10 cellular contexts compared by ENCODE assay signal in genomic region chr20:50804453-50805348, GRCh38. TPM values are rescaled to one million over a fixed set of nuclear protein-coding genes. Genes with fewer than 3 reads are reported as not detected.
DNase-seq lines count a peak whose midpoint lies in the region; ATAC-seq and TF ChIP-seq lines count a peak whose summit lies in the region.
"Had no signal": no experiment of that assay in that cellular context is flagged by ENCODE, and none has a peak within 500 bp of the region (broad histone marks: within the 10 kb centered on the region; RNA-seq: fewer than 3 reads in every experiment).

No MANE protein-coding gene starts in this region.

- peak overlapping the region; percentile 29 for H3K27ac Mint-ChIP-seq in activated T-helper 2 cell treated with anti-CD3 and anti-CD28 coated beads, Interferon-gamma antibody, Interleukin-2, Interleukin-4, amounts not matched to agents 10 μg/mL and 5 μg/mL and 100 μg/mL, durations not matched to agents 14 hours and 24 hours and 36 hours
- peak overlapping the region; percentile 60 for H3K27ac Mint-ChIP-seq in stimulated activated memory B cell treated with anti-CD40 and anti-IgM and Interleukin-4, amounts not matched to agents 10 μg/mL and 1 μg/mL and 100 μg/mL, for 72 hours
- no peak overlapping the region for H3K27ac Mint-ChIP-seq in osteocyte (ENCODE audit: unreplicated experiment)

- no peaks in the 10 kb centered on the region for H3K9me3 Mint-ChIP-seq in activated T-helper 2 cell treated with anti-CD3 and anti-CD28 coated beads, Interferon-gamma antibody, Interleukin-2, Interleukin-4, amounts not matched to agents 10 μg/mL and 5 μg/mL and 100 μg/mL, durations not matched to agents 14 hours and 24 hours and 36 hours
- H3K9me3 Mint-ChIP-seq in stimulated activated memory B cell treated with anti-CD40 and anti-IgM and Interleukin-4, amounts not matched to agents 10 μg/mL and 1 μg/mL and 100 μg/mL, for 72 hours = peaks cover 3% of the 10 kb centered on the region
- H3K9me3 Mint-ChIP-seq in osteocyte (ENCODE audit: unreplicated experiment) = no peaks in the 10 kb centered on the region

- H3K4me3 Mint-ChIP-seq in activated T-helper 2 cell treated with anti-CD3 and anti-CD28 coated beads, Interferon-gamma antibody, Interleukin-2, Interleukin-4, amounts not matched to agents 10 μg/mL and 5 μg/mL and 100 μg/mL, durations not matched to agents 14 hours and 24 hours and 36 hours (ENCODE audit: low read depth) = peak overlapping the region; percentile 10
- peak overlapping the region; percentile 45 for H3K4me3 Mint-ChIP-seq in stimulated activated memory B cell treated with anti-CD40 and anti-IgM and Interleukin-4, amounts not matched to agents 10 μg/mL and 1 μg/mL and 100 μg/mL, for 72 hours
- no peak overlapping the region for H3K4me3 Mint-ChIP-seq in osteocyte (ENCODE audit: unreplicated experiment)

- no peaks in the 10 kb centered on the region for H3K9me2 ChIP-seq in Loucy (replicated peaks; ENCODE audit: low read depth, low read length)

- H3K36me3 Mint-ChIP-seq in activated T-helper 2 cell treated with anti-CD3 and anti-CD28 coated beads, Interferon-gamma antibody, Interleukin-2, Interleukin-4, amounts not matched to agents 10 μg/mL and 5 μg/mL and 100 μg/mL, durations not matched to agents 14 hours and 24 hours and 36 hours (ENCODE audit: low read depth) = no peaks in the 10 kb centered on the region
- H3K36me3 Mint-ChIP-seq in stimulated activated memory B cell treated with anti-CD40 and anti-IgM and Interleukin-4, amounts not matched to agents 10 μg/mL and 1 μg/mL and 100 μg/mL, for 72 hours = peaks cover 18% of the 10 kb centered on the region
- H3K36me3 Mint-ChIP-seq in osteocyte (ENCODE audit: unreplicated experiment) = no peaks in the 10 kb centered on the region

- peak overlapping the region; percentile 51 for H3K9ac ChIP-seq in Loucy (ENCODE audit: low read depth, low read length, poor library complexity, severe bottlenecking)

- H2AFZ ChIP-seq in Loucy (ENCODE audit: low read length) = peak overlapping the region; percentile 71

- H3K4me1 Mint-ChIP-seq in activated T-helper 2 cell treated with anti-CD3 and anti-CD28 coated beads, Interferon-gamma antibody, Interleukin-2, Interleukin-4, amounts not matched to agents 10 μg/mL and 5 μg/mL and 100 μg/mL, durations not matched to agents 14 hours and 24 hours and 36 hours (ENCODE audit: low read depth) = peaks cover 18% of the 10 kb centered on the region
- H3K4me1 Mint-ChIP-seq in stimulated activated memory B cell treated with anti-CD40 and anti-IgM and Interleukin-4, amounts not matched to agents 10 μg/mL and 1 μg/mL and 100 μg/mL, for 72 hours = peaks cover 72% of the 10 kb centered on the region
- no peaks in the 10 kb centered on the region for H3K4me1 Mint-ChIP-seq in osteocyte (ENCODE audit: unreplicated experiment)

- H3K79me2 ChIP-seq in Loucy (ENCODE audit: insufficient read depth, low read length) = no peaks in the 10 kb centered on the region

- H3F3A ChIP-seq in Loucy (ENCODE audit: low read depth) = peaks cover 6% of the 10 kb centered on the region

- DNase-seq in activated effector memory CD4-positive, alpha-beta T cell treated with Interleukin-2 at 50 U/mL for 16 hours = peak; percentile 9
- DNase-seq in activated effector memory CD4-positive, alpha-beta T cell treated with anti-CD3 and anti-CD28 coated beads, Interleukin-2, amount 50 U/mL, for 16 hours = no peak
- no peak for DNase-seq in activated T-helper 2 cell treated with anti-CD3 and anti-CD28 coated beads, Interferon-gamma antibody, Interleukin-2, Interleukin-4, amounts not matched to agents 10 μg/mL and 5 μg/mL and 100 μg/mL, durations not matched to agents 14 hours and 24 hours and 36 hours (ENCODE audit: low spot score)
- DNase-seq in osteocyte (ENCODE audit: extremely low spot score, unreplicated experiment) = no peak
- no peak for DNase-seq in SKM-1 (lab: John Stamatoyannopoulos, UW; ENCODE audit: unreplicated experiment)
- no peak for DNase-seq in MG63
- DNase-seq: hypothalamus had no signal

- H3K9me3 ChIP-seq in Loucy (ENCODE audit: insufficient read depth, low read depth, low read length) = no peaks in the 10 kb centered on the region
- no peaks in the 10 kb centered on the region for H3K9me3 ChIP-seq in MG63
- H3K9me3 ChIP-seq: right atrium auricular region had no signal

- intact Hi-C loops in activated T-helper 2 cell treated with anti-CD3 and anti-CD28 coated beads, Interferon-gamma antibody, Interleukin-2, Interleukin-4, amounts not matched to agents 10 μg/mL and 5 μg/mL and 100 μg/mL, durations not matched to agents 14 hours and 24 hours and 36 hours (cut with micrococcal nuclease) = no loop called here

- no peaks in the 10 kb centered on the region for H3K27me3 ChIP-seq in Loucy (ENCODE audit: insufficient read depth, low read length, poor library complexity, severe bottlenecking)
- no peaks in the 10 kb centered on the region for H3K27me3 ChIP-seq in MG63
- H3K27me3 ChIP-seq: right atrium auricular region had no signal

- peak overlapping the region; percentile 63 for H3K4me3 ChIP-seq in Loucy (ENCODE audit: low read length, poor library complexity, severe bottlenecking)
- no peak overlapping the region for H3K4me3 ChIP-seq in MG63
- H3K4me3 ChIP-seq: right atrium auricular region had no signal

- peak overlapping the region; percentile 77 for H3K4me2 ChIP-seq in Loucy (ENCODE audit: low read depth, low read length, poor library complexity, severe bottlenecking)

- peaks cover 23% of the 10 kb centered on the region for H3K4me1 ChIP-seq in Loucy (ENCODE audit: insufficient read depth, low read length, poor library complexity, severe bottlenecking)
- H3K4me1 ChIP-seq: right atrium auricular region had no signal

- TF ChIP-seq CTCF in Loucy (conservative IDR thresholded peaks at IDR 0.05; ENCODE audit: low read length) (no peak), osteocyte (IDR thresholded peaks at IDR 0.05) (no peak)

- peak; percentile 40 for ATAC-seq in stimulated activated memory B cell treated with anti-CD40 and anti-IgM and Interleukin-4, amounts not matched to agents 10 μg/mL and 1 μg/mL and 100 μg/mL, for 72 hours

- H4K20me1 ChIP-seq in Loucy (ENCODE audit: insufficient read depth, low read length, poor library complexity, severe bottlenecking) = no peaks in the 10 kb centered on the region

- H3K27me3 Mint-ChIP-seq in activated T-helper 2 cell treated with anti-CD3 and anti-CD28 coated beads, Interferon-gamma antibody, Interleukin-2, Interleukin-4, amounts not matched to agents 10 μg/mL and 5 μg/mL and 100 μg/mL, durations not matched to agents 14 hours and 24 hours and 36 hours (ENCODE audit: low read depth) = no peaks in the 10 kb centered on the region
- no peaks in the 10 kb centered on the region for H3K27me3 Mint-ChIP-seq in stimulated activated memory B cell treated with anti-CD40 and anti-IgM and Interleukin-4, amounts not matched to agents 10 μg/mL and 1 μg/mL and 100 μg/mL, for 72 hours
- no peaks in the 10 kb centered on the region for H3K27me3 Mint-ChIP-seq in osteocyte (ENCODE audit: unreplicated experiment)

- H3K36me3 ChIP-seq in Loucy (ENCODE audit: insufficient read depth, low read length) (no peaks in the 10 kb centered on the region), MG63 (no peaks in the 10 kb centered on the region)
- H3K36me3 ChIP-seq: right atrium auricular region had no signal

RNA-seq across cellular contexts. Expression of gene BCAS4, which starts 9.8 kb away (rescaled TPM):
- 7.4 and 8.7 TPM in 2 replicates for total RNA-seq in activated T-helper 2 cell treated with anti-CD3 and anti-CD28 coated beads, Interferon-gamma antibody, Interleukin-2, Interleukin-4, amounts not matched to agents 10 μg/mL and 5 μg/mL and 100 μg/mL, durations not matched to agents 14 hours and 24 hours and 36 hours
- 3.5 and 4.2 TPM in 2 replicates for total RNA-seq in osteocyte
- total RNA-seq in MG63 (2014; rRNA removed; shearing (Covaris generic); ENCODE audit: low replicate concordance) = 13.1 and 23.4 TPM in 2 replicates
